In the genomic region with DNA sequence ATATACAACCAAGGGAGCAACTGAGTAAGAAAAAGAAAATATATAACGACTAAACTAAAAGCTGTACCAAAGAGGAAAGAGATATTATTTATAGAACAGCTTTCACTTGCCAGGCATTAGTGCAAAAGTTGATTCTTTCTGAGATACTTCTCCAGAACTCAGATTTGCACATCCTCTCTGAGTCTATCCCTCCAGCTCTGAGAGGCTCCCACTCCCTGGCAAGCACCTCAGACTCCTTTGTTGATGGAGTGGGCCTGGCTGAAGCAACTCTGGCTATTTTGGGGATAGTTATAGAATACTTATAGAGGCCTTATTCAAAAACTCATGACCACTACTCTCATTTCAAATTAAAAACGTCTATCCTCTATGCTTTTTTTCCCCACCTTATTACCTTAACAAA, we compare ENCODE assay signal across 16 cellular contexts.
DNase-seq lines count a peak whose midpoint lies in the region; ATAC-seq and TF ChIP-seq lines count a peak whose summit lies in the region.
"Had no signal": no experiment of that assay in that cellular context is flagged by ENCODE, and none has a peak within 500 bp of the region (broad histone marks: within the 10 kb centered on the region; RNA-seq: fewer than 3 reads in every experiment).

No MANE protein-coding gene starts in this region.

- DNase-seq in SJSA1 (ENCODE audit: low read depth in 1 of 2, low spot score in 2 of 2) (no peak), heart right ventricle (no peak), NCI-H187 (lab: John Stamatoyannopoulos, UW) (no peak), NCI-H1092 treated with DMSO at 0.1 percent for 48 hours (lab: John Stamatoyannopoulos, UW) (no peak)
- DNase-seq: ACHN; activated CD4-positive, alpha-beta T cell treated with anti-CD3 and anti-CD28 coated beads for 4 hours; activated T-cell treated with anti-CD3 and anti-CD28 coated beads for 4 hours; cerebellar nuclear complex; GOT3; hippocampal formation; NCI-H187 treated with DMSO at 0.1 percent for 48 hours; posterior cingulate gyrus had no signal

- no peak overlapping the region for H3K4me3 ChIP-seq in ACC112 (ENCODE audit: low read depth, low read length)
- no peak overlapping the region for H3K4me3 ChIP-seq in SJSA1
- H3K4me3 ChIP-seq in heart right ventricle = no peak overlapping the region
- no peak overlapping the region for H3K4me3 ChIP-seq in rectal smooth muscle tissue (ENCODE audit: low read length)

- H2AFZ ChIP-seq in ACC112 (ENCODE audit: low read length, unreplicated experiment) = no peak overlapping the region

- no peak overlapping the region for H3K9ac ChIP-seq in rectal smooth muscle tissue (ENCODE audit: low read length)

- TF ChIP-seq CTCF in heart right ventricle (IDR thresholded peaks at IDR 0.05) = no peak

- H3K9me3 ChIP-seq in SJSA1 (replicated peaks) (no peaks in the 10 kb centered on the region), heart right ventricle (no peaks in the 10 kb centered on the region)

- peaks cover 18% of the 10 kb centered on the region for H3K4me1 ChIP-seq in ACC112 (ENCODE audit: control insufficient read depth, insufficient read depth, low read length, unreplicated experiment)
- peaks cover 58% of the 10 kb centered on the region for H3K4me1 ChIP-seq in SJSA1 (replicated peaks)
- peaks cover 6 to 49% (median 31%) of the 10 kb centered on the region in 9 donors for H3K4me1 ChIP-seq in heart right ventricle
- H3K4me1 ChIP-seq in rectal smooth muscle tissue (ENCODE audit: control insufficient read depth, insufficient read depth, low read length) = peaks cover 33% of the 10 kb centered on the region

- intact Hi-C loops in heart right ventricle (cut with DNase I) = loop anchor here in 1 of 10 donors (5.0 kb wide), 1 partner anchor 1116 kb away; no protein-coding TSS in a partner anchor

- 21 to 33% methylated on average over 2 of the region's 2 CpGs for WGBS in heart right ventricle, 2 donors

- H3K36me3 ChIP-seq in ACC112 (ENCODE audit: insufficient read depth, low read length) (no peaks in the 10 kb centered on the region), SJSA1 (no peaks in the 10 kb centered on the region), heart right ventricle (no peaks in the 10 kb centered on the region), rectal smooth muscle tissue (ENCODE audit: control insufficient read depth, insufficient read depth, low read length) (no peaks in the 10 kb centered on the region)

- no peaks in the 10 kb centered on the region for H3K79me2 ChIP-seq in ACC112 (ENCODE audit: control insufficient read depth, insufficient read depth, low read length, unreplicated experiment)

- ATAC-seq in heart right ventricle = peak in 2 of 8 donors; percentile 42 to 48
- no peak for ATAC-seq in GM18517 (IDR thresholded peaks at IDR 0.05; ENCODE audit: unreplicated experiment)
- ATAC-seq in HG03520 (IDR thresholded peaks at IDR 0.05; ENCODE audit: unreplicated experiment) = no peak

- H3K27me3 ChIP-seq in ACC112 (ENCODE audit: insufficient read depth, low read length) = no peaks in the 10 kb centered on the region
- no peaks in the 10 kb centered on the region for H3K27me3 ChIP-seq in SJSA1 (replicated peaks)
- no peaks in the 10 kb centered on the region for H3K27me3 ChIP-seq in heart right ventricle
- H3K27me3 ChIP-seq in rectal smooth muscle tissue (ENCODE audit: control insufficient read depth, insufficient read depth, low read length) = no peaks in the 10 kb centered on the region

- H3K27ac ChIP-seq in ACC112 (ENCODE audit: low read depth, low read length) (peak overlapping the region; percentile 22; the same call in 1 of the 2 replicates), SJSA1 (peak overlapping the region; percentile 35), heart right ventricle (peak overlapping the region in 9 of 10 donors; percentile 0 to 75 (median 50)), rectal smooth muscle tissue (ENCODE audit: low read depth, low read length) (peak overlapping the region; percentile 57)
